Comparison of ENCODE assay signal across 1 cellular context in the genomic region with DNA sequence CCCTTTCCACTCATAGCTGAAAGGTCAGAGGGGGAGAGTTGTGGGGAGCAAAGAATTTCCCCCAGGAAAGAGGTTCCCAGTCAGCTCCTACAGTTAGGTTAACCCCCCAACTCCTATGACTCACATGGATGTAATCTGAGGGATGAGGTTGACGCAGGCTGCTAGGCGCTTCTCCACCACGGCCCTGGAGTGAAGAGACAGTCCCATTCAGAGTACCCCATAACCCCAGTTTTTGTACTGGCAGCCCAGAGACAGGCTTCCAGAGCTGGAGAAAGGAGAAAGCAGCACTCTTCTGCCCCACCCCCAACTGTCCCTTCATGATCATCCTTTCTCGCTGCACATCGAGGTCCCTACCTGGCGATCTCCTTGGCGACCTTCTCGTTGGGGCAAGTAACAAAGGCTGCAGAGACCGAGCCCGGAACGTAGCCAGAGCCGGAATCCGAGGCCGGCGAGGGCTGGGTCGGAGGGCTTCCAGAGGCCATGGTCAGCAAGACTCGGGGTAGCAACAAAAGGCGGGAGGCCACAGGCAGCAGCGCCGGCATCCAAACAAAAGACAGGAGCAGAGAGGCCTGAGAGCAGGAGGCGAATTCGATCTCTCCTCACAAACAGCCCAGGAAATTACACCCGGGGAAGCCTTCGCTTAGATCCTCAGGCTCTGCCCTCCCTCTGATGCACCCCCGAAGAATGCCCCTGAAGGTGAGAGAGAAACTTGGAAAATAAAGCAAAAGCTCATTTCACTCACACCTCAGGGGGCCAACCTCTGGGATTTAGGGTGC.
TF ChIP-seq lines count a peak whose summit lies in the region.

No MANE protein-coding gene starts in this region.

TF ChIP-seq in H1, 55 proteins besides CTCF, POLR2A, EP300 and RAD21:
- TF ChIP-seq SIN3A (conservative IDR thresholded peaks at IDR 0.05 in 1 of 2, IDR thresholded peaks at IDR 0.05 in 1 of 2; ENCODE audit: low read depth in 1 of 2, low read length in 2 of 2) (no peak), USF2 (IDR thresholded peaks at IDR 0.05; ENCODE audit: low read length) (no peak), SAP30 (IDR thresholded peaks at IDR 0.05; ENCODE audit: insufficient read depth, insufficient replicate concordance, low read length) (peak; percentile 9), HDAC2 (IDR thresholded peaks at IDR 0.05; ENCODE audit: borderline replicate concordance in 1 of 2, low read depth in 2 of 2, low read length in 2 of 2) (peak in 1 of 2 experiments; percentile 74; a peak in 1 of 4 replicates), KDM5A (IDR thresholded peaks at IDR 0.05; ENCODE audit: low read length) (peak; percentile 51), PHF8 (conservative IDR thresholded peaks at IDR 0.05; ENCODE audit: low read depth, low read length) (0 out of 2 replicates have a peak, but pooled peaks have one; percentile 54), TAF7 (optimal IDR thresholded peaks at IDR 0.05; ENCODE audit: borderline replicate concordance, low read depth, low read length) (peak; percentile 5)
